Comparison of ENCODE assay signal across 23 cellular contexts in genomic region chr22:34997921-34998320, GRCh38.
DNase-seq lines count a peak whose midpoint lies in the region; ATAC-seq, FAIRE-seq and TF ChIP-seq lines count a peak whose summit lies in the region.
"Had no signal": no experiment of that assay in that cellular context is flagged by ENCODE, and none has a peak within 500 bp of the region (broad histone marks: within the 10 kb centered on the region; RNA-seq: fewer than 3 reads in every experiment).

No MANE protein-coding gene starts in this region.

- FAIRE-seq in HepG2 (lab: Jason Lieb, UNC) = no peak
- FAIRE-seq: D721Med, GM12892, GM18507, H54 had no signal

- no peak overlapping the region for H2AFZ ChIP-seq in HepG2 (ENCODE audit: low read length)
- H2AFZ ChIP-seq: GM23248 had no signal

- TF ChIP-seq CTCF in HepG2 (CRISPR knock-in tag; IDR thresholded peaks at IDR 0.05) = no peak
- no peak for TF ChIP-seq CTCF in right lobe of liver (IDR thresholded peaks at IDR 0.05)
- no peak for TF ChIP-seq CTCF in gastrocnemius medialis (IDR thresholded peaks at IDR 0.05 in 4 of 5, conservative IDR thresholded peaks at IDR 0.05 in 1 of 5)

- no peak overlapping the region for H3K4me3 ChIP-seq in HepG2 (replicated peaks in 1 of 3; ENCODE audit: insufficient read depth in 1 of 3, low read depth in 2 of 3, low read length in 3 of 3)
- no peak overlapping the region for H3K4me3 ChIP-seq in right lobe of liver
- H3K4me3 ChIP-seq in gastrocnemius medialis = no peak overlapping the region
- H3K4me3 ChIP-seq: GM23248 had no signal

- intact Hi-C loops in HepG2 (cut with micrococcal nuclease; ENCODE audit: unreplicated experiment) = no loop called here
- intact Hi-C loops in right lobe of liver (cut with DNase I) = no loop called here
- intact Hi-C loops in gastrocnemius medialis (cut with DNase I; ENCODE audit: low total_unique reads) = no loop called here

- no peak overlapping the region for H3K27ac ChIP-seq in HepG2 (ENCODE audit: extremely low read length, insufficient read depth, low read length)
- no peak overlapping the region for H3K27ac ChIP-seq in right lobe of liver
- no peak overlapping the region for H3K27ac ChIP-seq in gastrocnemius medialis
- H3K27ac ChIP-seq: GM23248 had no signal

- WGBS in HepG2 (ENCODE audit: low lambda C conversion rate) = 4% methylated on average over 3 of the region's 3 CpGs
- 48% methylated on average over 3 of the region's 3 CpGs for WGBS in right lobe of liver (ENCODE audit: insufficient coverage, low coverage, low lambda C conversion rate, missing lambda C conversion rate)

- no peaks in the 10 kb centered on the region for H3K27me3 ChIP-seq in HepG2 (ENCODE audit: control insufficient read depth in 1 of 2, insufficient read depth in 2 of 2, low read length in 2 of 2)
- H3K27me3 ChIP-seq in right lobe of liver = no peaks in the 10 kb centered on the region
- H3K27me3 ChIP-seq in gastrocnemius medialis = no peaks in the 10 kb centered on the region
- H3K27me3 ChIP-seq: BE2C had no signal

- H3K4me1 ChIP-seq in HepG2 (ENCODE audit: insufficient read depth, low read length) (no peaks in the 10 kb centered on the region), right lobe of liver (no peaks in the 10 kb centered on the region), gastrocnemius medialis (no peaks in the 10 kb centered on the region)
- H3K4me1 ChIP-seq: BE2C had no signal

- H3K9ac ChIP-seq in HepG2 (ENCODE audit: insufficient read depth, low read depth, low read length) = no peak overlapping the region
- H3K9ac ChIP-seq: GM23248 had no signal

- POLR2A ChIA-PET in HepG2 (lab: Yijun Ruan, JAX) = no interaction called here

- TF ChIP-seq POLR2A in HepG2 (IDR thresholded peaks at IDR 0.05; ENCODE audit: insufficient read depth in 1 of 2, low read depth in 2 of 2, low read length in 2 of 2) (no peak), right lobe of liver (IDR thresholded peaks at IDR 0.05) (no peak), gastrocnemius medialis (IDR thresholded peaks at IDR 0.05) (no peak)

- in situ Hi-C loops in HepG2 (cut with HindIII; ENCODE audit: extremely low pct_ligation_motif_present, low pct_unique_long_range_greater_than_20kb) (loop anchor here (25.0 kb wide), 1 partner anchor 586 kb away; no protein-coding TSS in a partner anchor), gastrocnemius medialis (cut with MboI; ENCODE audit: low sequenced_read_pairs in 4 of 4) (no loop called here)

- DNase-seq in NCI-H524 (lab: John Stamatoyannopoulos, UW) (peak; percentile 34 to 64), NCI-H524 treated with DMSO at 0.1 percent for 48 hours (lab: John Stamatoyannopoulos, UW) (no peak), HepG2 (ENCODE audit: low spot score) (no peak), right lobe of liver (no peak), foreskin melanocyte (peak; percentile 27), superior temporal gyrus (ENCODE audit: extremely low spot score) (peak; percentile 37), gastrocnemius medialis (no peak), SIG-M5 (lab: John Stamatoyannopoulos, UW) (no peak)
- DNase-seq: 8988T; BE2C; C1 segment of cervical spinal cord; CD4-positive, CD25-positive, alpha-beta regulatory T cell; CD8-positive, alpha-beta memory T cell; COR-L47; DMS153; DMS79; GDM1; GM23248; HCEC 1CT had no signal

- no peak overlapping the region for H3K4me2 ChIP-seq in HepG2 (ENCODE audit: low read depth, low read length)

- H3K79me2 ChIP-seq in HepG2 (ENCODE audit: insufficient read depth, low read length) = no peaks in the 10 kb centered on the region

- no peak for TF ChIP-seq RAD21 in HepG2 (CRISPR knock-in tag; IDR thresholded peaks at IDR 0.05)

- ATAC-seq in HepG2 (no peak), right lobe of liver (no peak), gastrocnemius medialis (no peak)

- BruUV-seq in HepG2 (replicated peaks; lab: Mats Ljungman, UMichigan) = no TSS peak

- H4K20me1 ChIP-seq in HepG2 (ENCODE audit: insufficient read depth, low read length) = no peaks in the 10 kb centered on the region

- CTCF ChIA-PET in HepG2 (lab: Yijun Ruan, JAX; ENCODE audit: low intra/inter-chr PET ratio, low total read pairs) = no interaction called here

- H3K36me3 ChIP-seq in HepG2 (replicated peaks in 1 of 2; ENCODE audit: control insufficient read depth in 1 of 2, insufficient read depth in 2 of 2, low read length in 2 of 2) = no peaks in the 10 kb centered on the region
- no peaks in the 10 kb centered on the region for H3K36me3 ChIP-seq in right lobe of liver
- no peaks in the 10 kb centered on the region for H3K36me3 ChIP-seq in gastrocnemius medialis
- H3K36me3 ChIP-seq: BE2C had no signal

- H3K9me3 ChIP-seq in HepG2 (ENCODE audit: low read length) (no peaks in the 10 kb centered on the region), right lobe of liver (no peaks in the 10 kb centered on the region), gastrocnemius medialis (no peaks in the 10 kb centered on the region)
- H3K9me3 ChIP-seq: BE2C had no signal

- TF ChIP-seq EP300 in HepG2 (IDR thresholded peaks at IDR 0.05; ENCODE audit: low read depth in 2 of 2, low read length in 2 of 2) = no peak
- TF ChIP-seq EP300 in HepG2 (CRISPR knock-in tag; IDR thresholded peaks at IDR 0.05; ENCODE audit: borderline replicate concordance) = no peak

TF ChIP-seq in HepG2, 621 proteins besides CTCF, POLR2A, EP300 and RAD21 (continues in another document):
- TF ChIP-seq U2AF2 (IDR thresholded peaks at IDR 0.05; ENCODE audit: low read depth, low read length) = no peak
- TF ChIP-seq RCOR2 (CRISPR knock-in tag; IDR thresholded peaks at IDR 0.05) = no peak
- TF ChIP-seq ZNF318 (CRISPR knock-in tag; IDR thresholded peaks at IDR 0.05) = no peak

Comparison
In these comparisons a context has a peak if more than half of its experiments do, and no peak if none do; other contexts are left out.
1. DNase-seq: peak in NCI-H524 (2 of 2), foreskin melanocyte (single experiment) and superior temporal gyrus (single experiment); none in NCI-H524 treated with DMSO at 0.1 percent for 48 hours (single experiment), HepG2 (single experiment), right lobe of liver (0 of 3), gastrocnemius medialis (0 of 2) and SIG-M5 (single experiment).